2 cellular contexts compared by ENCODE assay signal in the genomic region with DNA sequence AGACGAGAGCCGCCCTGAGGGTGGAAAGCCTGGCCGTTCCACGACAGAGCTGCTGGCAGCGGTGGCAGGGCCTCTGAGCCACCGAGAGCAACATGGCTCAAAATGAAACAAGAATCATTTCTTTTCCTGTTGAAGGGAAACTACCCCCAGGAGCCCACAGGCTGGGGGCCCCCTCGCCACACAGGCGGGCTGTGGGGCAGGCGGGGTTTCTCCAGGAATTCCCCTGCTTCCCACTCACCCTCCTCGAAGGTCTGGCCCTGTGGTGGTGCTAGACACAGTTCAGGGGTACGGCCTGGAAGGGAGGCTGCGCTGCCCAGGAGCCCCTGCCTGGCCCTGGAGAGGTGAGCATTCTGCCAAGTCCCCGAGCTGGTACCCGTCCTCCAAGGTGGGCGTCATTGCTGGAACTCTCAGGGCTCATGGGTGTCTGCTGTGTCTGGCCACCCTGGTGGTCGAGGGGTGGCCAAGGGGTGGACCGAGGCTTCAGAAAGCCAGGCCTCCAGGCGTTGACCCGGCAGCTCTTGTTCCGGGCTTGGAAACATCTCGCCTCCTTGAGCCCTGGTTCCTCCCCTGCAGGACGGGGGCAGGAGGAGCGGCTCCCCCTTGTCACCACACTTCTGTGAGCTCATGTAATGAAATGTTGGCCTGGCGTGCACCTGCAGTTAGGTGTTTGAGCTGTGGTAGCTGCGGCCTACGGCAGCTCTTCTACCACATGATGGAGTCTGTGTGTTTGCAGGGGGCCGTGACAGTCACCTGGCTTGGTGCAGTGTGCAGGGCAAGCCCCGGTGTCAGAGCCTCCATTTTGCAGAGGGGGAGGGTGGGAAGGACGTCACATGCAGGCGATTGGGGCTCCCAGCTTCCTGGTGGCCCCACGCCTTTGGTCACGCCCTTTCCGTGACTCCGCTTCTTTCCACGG.
A peak's percentile ranks its signal among the peaks of the same experiment; 100 is the strongest.
TF ChIP-seq lines count a peak whose summit lies in the region.

No MANE protein-coding gene starts in this region.

TF ChIP-seq in K562, 482 proteins besides CTCF, POLR2A, EP300 and RAD21 (continued from another document):
- TF ChIP-seq YY1 (IDR thresholded peaks at IDR 0.05; ENCODE audit: borderline replicate concordance in 1 of 3, control insufficient read depth in 1 of 3, extremely low read depth in 1 of 3, insufficient read depth in 3 of 3, insufficient read length in 1 of 3, insufficient replicate concordance in 2 of 3, low read depth in 1 of 3, low read length in 2 of 3) (peak in 2 of 3 experiments; percentile 29 to 31), ZBTB7A (IDR thresholded peaks at IDR 0.05; ENCODE audit: borderline replicate concordance, control insufficient read depth, low read depth, low read length) (no peak)

TF ChIP-seq in HepG2, 621 proteins besides CTCF, POLR2A, EP300 and RAD21 (continued from another document):
- TF ChIP-seq, protein P1, sequence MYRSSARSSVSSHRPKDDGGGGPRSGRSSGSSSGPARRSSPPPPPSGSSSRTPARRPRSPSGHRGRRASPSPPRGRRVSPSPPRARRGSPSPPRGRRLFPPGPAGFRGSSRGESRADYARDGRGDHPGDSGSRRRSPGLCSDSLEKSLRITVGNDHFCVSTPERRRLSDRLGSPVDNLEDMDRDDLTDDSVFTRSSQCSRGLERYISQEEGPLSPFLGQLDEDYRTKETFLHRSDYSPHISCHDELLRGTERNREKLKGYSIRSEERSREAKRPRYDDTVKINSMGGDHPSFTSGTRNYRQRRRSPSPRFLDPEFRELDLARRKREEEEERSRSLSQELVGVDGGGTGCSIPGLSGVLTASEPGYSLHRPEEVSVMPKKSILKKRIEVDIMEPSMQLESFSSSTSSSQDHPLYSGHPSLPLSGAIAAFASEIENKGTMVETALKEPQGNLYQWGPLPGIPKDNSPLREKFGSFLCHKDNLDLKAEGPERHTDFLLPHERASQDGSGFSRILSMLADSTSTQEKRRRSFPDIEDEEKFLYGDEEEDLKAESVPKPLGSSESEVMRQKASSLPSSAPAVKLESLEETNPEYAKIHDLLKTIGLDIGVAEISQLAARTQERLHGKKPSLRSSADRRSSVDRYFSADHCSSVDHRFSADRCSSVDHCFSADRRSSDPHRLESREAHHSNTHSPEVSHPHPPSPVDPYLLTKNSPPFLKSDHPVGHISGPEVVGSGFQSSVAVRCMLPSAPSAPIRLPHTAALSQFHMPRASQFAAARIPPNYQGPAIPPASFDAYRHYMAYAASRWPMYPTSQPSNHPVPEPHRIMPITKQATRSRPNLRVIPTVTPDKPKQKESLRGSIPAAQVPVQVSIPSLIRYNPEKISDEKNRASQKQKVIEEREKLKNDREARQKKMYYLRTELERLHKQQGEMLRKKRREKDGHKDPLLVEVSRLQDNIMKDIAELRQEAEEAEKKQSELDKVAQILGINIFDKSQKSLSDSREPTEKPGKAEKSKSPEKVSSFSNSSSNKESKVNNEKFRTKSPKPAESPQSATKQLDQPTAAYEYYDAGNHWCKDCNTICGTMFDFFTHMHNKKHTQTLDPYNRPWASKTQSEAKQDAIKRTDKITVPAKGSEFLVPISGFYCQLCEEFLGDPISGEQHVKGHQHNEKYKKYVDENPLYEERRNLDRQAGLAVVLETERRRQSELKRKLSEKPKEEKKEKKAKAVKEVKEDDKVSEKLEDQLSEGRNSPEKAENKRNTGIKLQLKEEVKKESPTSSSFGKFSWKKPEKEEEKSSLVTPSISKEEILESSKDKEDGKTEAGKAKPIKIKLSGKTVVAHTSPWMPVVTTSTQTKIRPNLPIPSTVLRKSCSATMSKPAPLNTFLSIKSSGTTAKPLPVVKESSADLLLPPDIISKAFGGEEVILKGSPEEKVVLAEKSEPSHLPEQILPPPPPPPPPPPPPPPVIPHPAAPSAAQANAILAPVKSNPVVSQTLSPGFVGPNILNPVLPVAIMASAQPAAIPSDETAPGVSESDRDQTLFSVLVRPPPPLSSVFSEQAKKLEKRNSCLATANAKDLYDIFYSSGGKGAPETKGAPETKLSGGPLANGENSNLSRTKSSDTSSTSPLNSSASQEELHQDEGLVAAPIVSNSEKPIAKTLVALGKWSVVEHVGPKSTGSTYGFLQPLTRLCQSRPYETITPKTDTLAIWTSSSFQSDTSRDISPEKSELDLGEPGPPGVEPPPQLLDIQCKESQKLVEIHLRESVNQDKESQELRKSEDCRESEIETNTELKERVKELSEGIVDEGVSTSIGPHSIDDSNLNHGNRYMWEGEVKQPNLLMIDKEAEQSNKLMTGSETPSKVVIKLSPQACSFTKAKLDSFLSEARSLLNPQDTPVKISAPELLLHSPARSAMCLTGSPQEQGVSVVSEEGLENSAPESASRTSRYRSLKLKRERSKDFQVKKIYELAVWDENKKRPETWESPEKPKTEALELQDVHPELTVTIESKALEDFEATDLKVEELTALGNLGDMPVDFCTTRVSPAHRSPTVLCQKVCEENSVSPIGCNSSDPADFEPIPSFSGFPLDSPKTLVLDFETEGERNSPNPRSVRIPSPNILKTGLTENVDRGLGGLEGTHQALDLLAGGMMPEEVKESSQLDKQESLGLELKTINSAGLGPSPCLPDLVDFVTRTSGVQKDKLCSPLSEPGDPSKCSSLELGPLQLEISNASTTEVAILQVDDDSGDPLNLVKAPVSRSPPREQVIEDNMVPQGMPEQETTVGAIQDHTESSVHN (CRISPR knock-in tag; IDR thresholded peaks at IDR 0.05) = no peak
- no peak for TF ChIP-seq CBX5 (CRISPR knock-in tag; IDR thresholded peaks at IDR 0.05; ENCODE audit: borderline replicate concordance)
- TF ChIP-seq, protein P2, sequence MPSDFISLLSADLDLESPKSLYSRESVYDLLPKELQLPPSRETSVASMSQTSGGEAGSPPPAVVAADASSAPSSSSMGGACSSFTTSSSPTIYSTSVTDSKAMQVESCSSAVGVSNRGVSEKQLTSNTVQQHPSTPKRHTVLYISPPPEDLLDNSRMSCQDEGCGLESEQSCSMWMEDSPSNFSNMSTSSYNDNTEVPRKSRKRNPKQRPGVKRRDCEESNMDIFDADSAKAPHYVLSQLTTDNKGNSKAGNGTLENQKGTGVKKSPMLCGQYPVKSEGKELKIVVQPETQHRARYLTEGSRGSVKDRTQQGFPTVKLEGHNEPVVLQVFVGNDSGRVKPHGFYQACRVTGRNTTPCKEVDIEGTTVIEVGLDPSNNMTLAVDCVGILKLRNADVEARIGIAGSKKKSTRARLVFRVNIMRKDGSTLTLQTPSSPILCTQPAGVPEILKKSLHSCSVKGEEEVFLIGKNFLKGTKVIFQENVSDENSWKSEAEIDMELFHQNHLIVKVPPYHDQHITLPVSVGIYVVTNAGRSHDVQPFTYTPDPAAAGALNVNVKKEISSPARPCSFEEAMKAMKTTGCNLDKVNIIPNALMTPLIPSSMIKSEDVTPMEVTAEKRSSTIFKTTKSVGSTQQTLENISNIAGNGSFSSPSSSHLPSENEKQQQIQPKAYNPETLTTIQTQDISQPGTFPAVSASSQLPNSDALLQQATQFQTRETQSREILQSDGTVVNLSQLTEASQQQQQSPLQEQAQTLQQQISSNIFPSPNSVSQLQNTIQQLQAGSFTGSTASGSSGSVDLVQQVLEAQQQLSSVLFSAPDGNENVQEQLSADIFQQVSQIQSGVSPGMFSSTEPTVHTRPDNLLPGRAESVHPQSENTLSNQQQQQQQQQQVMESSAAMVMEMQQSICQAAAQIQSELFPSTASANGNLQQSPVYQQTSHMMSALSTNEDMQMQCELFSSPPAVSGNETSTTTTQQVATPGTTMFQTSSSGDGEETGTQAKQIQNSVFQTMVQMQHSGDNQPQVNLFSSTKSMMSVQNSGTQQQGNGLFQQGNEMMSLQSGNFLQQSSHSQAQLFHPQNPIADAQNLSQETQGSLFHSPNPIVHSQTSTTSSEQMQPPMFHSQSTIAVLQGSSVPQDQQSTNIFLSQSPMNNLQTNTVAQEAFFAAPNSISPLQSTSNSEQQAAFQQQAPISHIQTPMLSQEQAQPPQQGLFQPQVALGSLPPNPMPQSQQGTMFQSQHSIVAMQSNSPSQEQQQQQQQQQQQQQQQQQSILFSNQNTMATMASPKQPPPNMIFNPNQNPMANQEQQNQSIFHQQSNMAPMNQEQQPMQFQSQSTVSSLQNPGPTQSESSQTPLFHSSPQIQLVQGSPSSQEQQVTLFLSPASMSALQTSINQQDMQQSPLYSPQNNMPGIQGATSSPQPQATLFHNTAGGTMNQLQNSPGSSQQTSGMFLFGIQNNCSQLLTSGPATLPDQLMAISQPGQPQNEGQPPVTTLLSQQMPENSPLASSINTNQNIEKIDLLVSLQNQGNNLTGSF (CRISPR knock-in tag; IDR thresholded peaks at IDR 0.05) = no peak
- no peak for TF ChIP-seq XRCC5 (optimal IDR thresholded peaks at IDR 0.05; ENCODE audit: low read length)
- TF ChIP-seq STAG1 (CRISPR knock-in tag; IDR thresholded peaks at IDR 0.05) = no peak
- no peak for TF ChIP-seq ZBTB7B (CRISPR knock-in tag; IDR thresholded peaks at IDR 0.05)
- TF ChIP-seq ZNF589 (CRISPR knock-in tag; conservative IDR thresholded peaks at IDR 0.05) = no peak
- TF ChIP-seq ZNF263 (CRISPR knock-in tag; IDR thresholded peaks at IDR 0.05) = no peak
- no peak for TF ChIP-seq ATRX (CRISPR knock-in tag; IDR thresholded peaks at IDR 0.05; ENCODE audit: borderline replicate concordance)
- TF ChIP-seq, protein P3, sequence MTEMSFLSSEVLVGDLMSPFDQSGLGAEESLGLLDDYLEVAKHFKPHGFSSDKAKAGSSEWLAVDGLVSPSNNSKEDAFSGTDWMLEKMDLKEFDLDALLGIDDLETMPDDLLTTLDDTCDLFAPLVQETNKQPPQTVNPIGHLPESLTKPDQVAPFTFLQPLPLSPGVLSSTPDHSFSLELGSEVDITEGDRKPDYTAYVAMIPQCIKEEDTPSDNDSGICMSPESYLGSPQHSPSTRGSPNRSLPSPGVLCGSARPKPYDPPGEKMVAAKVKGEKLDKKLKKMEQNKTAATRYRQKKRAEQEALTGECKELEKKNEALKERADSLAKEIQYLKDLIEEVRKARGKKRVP (CRISPR knock-in tag; IDR thresholded peaks at IDR 0.05) = no peak
- TF ChIP-seq MEIS2 (CRISPR knock-in tag; IDR thresholded peaks at IDR 0.05) = no peak
- TF ChIP-seq, protein P4, sequence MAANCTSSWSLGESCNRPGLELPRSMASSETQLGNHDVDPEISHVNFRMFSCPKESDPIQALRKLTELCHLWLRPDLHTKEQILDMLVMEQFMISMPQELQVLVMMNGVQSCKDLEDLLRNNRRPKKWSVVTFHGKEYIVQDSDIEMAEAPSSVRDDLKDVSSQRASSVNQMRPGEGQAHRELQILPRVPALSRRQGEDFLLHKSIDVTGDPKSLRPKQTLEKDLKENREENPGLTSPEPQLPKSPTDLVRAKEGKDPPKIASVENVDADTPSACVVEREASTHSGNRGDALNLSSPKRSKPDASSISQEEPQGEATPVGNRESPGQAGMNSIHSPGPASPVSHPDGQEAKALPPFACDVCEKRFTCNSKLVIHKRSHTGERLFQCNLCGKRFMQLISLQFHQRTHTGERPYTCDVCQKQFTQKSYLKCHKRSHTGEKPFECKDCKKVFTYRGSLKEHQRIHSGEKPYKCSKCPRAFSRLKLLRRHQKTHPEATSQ (CRISPR knock-in tag; IDR thresholded peaks at IDR 0.05; ENCODE audit: borderline replicate concordance) = no peak
